ENCODE assay signal across 19 cellular contexts in the genomic region with DNA sequence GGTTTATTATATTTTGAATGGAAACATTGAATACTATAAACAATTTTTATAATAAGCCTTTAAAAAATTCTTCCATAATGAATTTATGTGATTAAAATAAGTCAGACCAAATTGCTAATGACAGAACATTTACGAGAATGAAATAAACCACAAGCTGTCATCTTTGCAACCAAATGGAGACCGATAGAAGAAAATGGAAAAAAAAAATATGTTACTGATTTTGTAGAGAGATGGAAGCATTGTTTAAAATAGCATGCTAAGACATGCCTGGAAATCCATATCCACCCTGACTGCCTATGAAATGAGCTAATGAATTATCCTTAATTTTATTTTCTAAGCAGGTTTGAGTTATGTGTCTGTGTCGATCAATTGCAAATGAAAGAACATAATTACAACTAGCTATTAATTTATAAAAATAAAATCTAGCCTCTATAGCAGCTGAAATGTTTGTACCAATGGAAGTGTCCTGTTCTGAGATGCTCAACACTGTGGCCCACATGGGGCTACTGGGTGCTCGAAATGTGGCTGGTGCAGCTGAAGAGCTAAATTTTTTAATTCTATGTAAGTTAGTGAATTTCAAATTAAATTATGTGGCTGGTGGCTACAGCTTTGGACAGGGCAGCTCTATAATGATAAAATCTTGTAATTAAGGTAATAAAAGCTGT.
"Had no signal": no experiment of that assay in that cellular context is flagged by ENCODE, and none has a peak within 500 bp of the region (broad histone marks: within the 10 kb centered on the region; RNA-seq: fewer than 3 reads in every experiment).

No MANE protein-coding gene starts in this region.

- H3K27ac ChIP-seq: dorsolateral prefrontal cortex, esophagus muscularis mucosa, gastroesophageal sphincter, hepatocyte, left lung, lower lobe of right lung, neural progenitor cell, ovary had no signal

- H3K4me2 ChIP-seq: hepatocyte, neural progenitor cell had no signal

- H3K9me3 ChIP-seq: lower lobe of right lung had no signal

- H3K36me3 ChIP-seq: esophagus muscularis mucosa, gastroesophageal sphincter, left lung, lower lobe of right lung, neural progenitor cell, ovary had no signal

- H3K27me3 Mint-ChIP-seq: natural killer cell treated with Interleukin-12 subunit alpha and Interleukin-12 subunit beta and Interleukin-15 and Interleukin-18, amount 100 ng/mL, for 72 hours had no signal

- H3K27me3 ChIP-seq: dorsolateral prefrontal cortex, esophagus muscularis mucosa, gastroesophageal sphincter, hepatocyte, left lung, neural progenitor cell, ovary had no signal

- H3K4me1 ChIP-seq: gastroesophageal sphincter, left lung, lower lobe of right lung, neural progenitor cell had no signal

- ATAC-seq: gastroesophageal sphincter; left lung; lower lobe of right lung; natural killer cell treated with Interleukin-12 subunit alpha and Interleukin-12 subunit beta and Interleukin-15 and Interleukin-18, amount 100 ng/mL, for 72 hours; right cardiac atrium had no signal

- DNase-seq: cortex of kidney; dorsolateral prefrontal cortex; effector CD8-positive, alpha-beta T cell; left lung; lower lobe of right lung; mesenchymal stem cell; midbrain; nucleus accumbens; ovary; right cardiac atrium; small intestine; stimulated activated CD4-positive, alpha-beta T cell treated with anti-CD3 and anti-CD28 coated beads, Interleukin-12 subunit alpha, Interleukin-12 subunit beta, amount 100 ng/mL, for 4 hours; stimulated activated naive CD4-positive, alpha-beta T cell; trophoblast cell had no signal

- H3K27ac Mint-ChIP-seq: neural progenitor cell had no signal

- H3K36me3 Mint-ChIP-seq: neural progenitor cell had no signal

- H2AFZ ChIP-seq: hepatocyte, neural progenitor cell had no signal

- H3K9ac ChIP-seq: neural progenitor cell had no signal

- H3K4me3 Mint-ChIP-seq: neural progenitor cell had no signal

- H3K4me1 Mint-ChIP-seq: neural progenitor cell had no signal

- H3K79me2 ChIP-seq: hepatocyte had no signal

- H3K4me3 ChIP-seq: dorsolateral prefrontal cortex, esophagus muscularis mucosa, gastroesophageal sphincter, hepatocyte, left lung, lower lobe of right lung, neural progenitor cell, ovary had no signal
